11 cellular contexts compared by ENCODE assay signal in genomic region chr11:109971184-109971523, GRCh38.
DNase-seq lines count a peak whose midpoint lies in the region; ATAC-seq and TF ChIP-seq lines count a peak whose summit lies in the region.
"Had no signal": no experiment of that assay in that cellular context is flagged by ENCODE, and none has a peak within 500 bp of the region (broad histone marks: within the 10 kb centered on the region; RNA-seq: fewer than 3 reads in every experiment).

No MANE protein-coding gene starts in this region.

- ATAC-seq in GM21528 (IDR thresholded peaks at IDR 0.05; ENCODE audit: low FRiP score, unreplicated experiment), result peak; percentile 3
- peak; percentile 60 for ATAC-seq in RWPE2 (ENCODE audit: low read depth)
- no peak for ATAC-seq in GM19452 (IDR thresholded peaks at IDR 0.05; ENCODE audit: unreplicated experiment)
- no peak for ATAC-seq in omental fat pad (ENCODE audit: low FRiP score)
- ATAC-seq in activated T-cell treated with anti-CD3 and anti-CD28 coated beads, Interleukin-2, amount 50 U/mL, for 4 hours, result no peak
- ATAC-seq: body of pancreas had no signal

- TF ChIP-seq CTCF in RWPE2 (IDR thresholded peaks at IDR 0.05; ENCODE audit: poor library complexity, severe bottlenecking), result no peak
- no peak for TF ChIP-seq CTCF in omental fat pad (IDR thresholded peaks at IDR 0.05)

- no peak for DNase-seq in RWPE2 (ENCODE audit: low spot score)
- DNase-seq in glomerular visceral epithelial cell (ENCODE audit: extremely low spot score), result peak; percentile 2
- DNase-seq in omental fat pad (ENCODE audit: low spot score), result no peak
- DNase-seq in activated T-cell treated with anti-CD3 and anti-CD28 coated beads, Interleukin-2, amount 50 U/mL, for 4 hours, result no peak
- DNase-seq in NCI-H1694 (lab: John Stamatoyannopoulos, UW), result no peak
- DNase-seq: NCI-H2227 treated with DMSO at 0.1 percent for 48 hours, spleen had no signal

- H3K4me3 ChIP-seq in ACC112 (ENCODE audit: low read depth, low read length) (peak overlapping the region; percentile 13; the same call in 1 of the 2 replicates), RWPE2 (ENCODE audit: severe bottlenecking) (no peak overlapping the region)
- H3K4me3 ChIP-seq: body of pancreas, spleen had no signal

- no peaks in the 10 kb centered on the region for H3K79me2 ChIP-seq in ACC112 (ENCODE audit: control insufficient read depth, insufficient read depth, low read length, unreplicated experiment)

- no peaks in the 10 kb centered on the region for H3K36me3 ChIP-seq in ACC112 (ENCODE audit: insufficient read depth, low read length)
- H3K36me3 ChIP-seq in RWPE2 (ENCODE audit: low read depth), result no peaks in the 10 kb centered on the region
- H3K36me3 ChIP-seq: spleen had no signal

- H3K27me3 ChIP-seq in ACC112 (ENCODE audit: insufficient read depth, low read length) (no peaks in the 10 kb centered on the region), RWPE2 (ENCODE audit: insufficient read depth, poor library complexity, severe bottlenecking) (no peaks in the 10 kb centered on the region)
- H3K27me3 ChIP-seq: body of pancreas, spleen had no signal

- H2AFZ ChIP-seq in ACC112 (ENCODE audit: low read length, unreplicated experiment), result peak overlapping the region; percentile 79

- peak overlapping the region; percentile 33; the same call in 1 of the 2 replicates for H3K27ac ChIP-seq in ACC112 (ENCODE audit: low read depth, low read length)
- H3K27ac ChIP-seq in RWPE2 (ENCODE audit: poor library complexity, severe bottlenecking), result no peak overlapping the region
- H3K27ac ChIP-seq: body of pancreas had no signal

- H3K27me3 Mint-ChIP-seq in activated T-cell treated with anti-CD3 and anti-CD28 coated beads, Interleukin-2, amount 50 U/mL, for 4 hours (ENCODE audit: low read depth), result peaks cover 9% of the 10 kb centered on the region

- no peaks in the 10 kb centered on the region for H3K36me3 Mint-ChIP-seq in activated T-cell treated with anti-CD3 and anti-CD28 coated beads, Interleukin-2, amount 50 U/mL, for 4 hours (ENCODE audit: insufficient read depth)

- H3K9me3 Mint-ChIP-seq in activated T-cell treated with anti-CD3 and anti-CD28 coated beads, Interleukin-2, amount 50 U/mL, for 4 hours, result no peaks in the 10 kb centered on the region

- H3K4me1 ChIP-seq in ACC112 (ENCODE audit: control insufficient read depth, insufficient read depth, low read length, unreplicated experiment) (peaks cover 21% of the 10 kb centered on the region), RWPE2 (ENCODE audit: insufficient read depth, poor library complexity, severe bottlenecking) (peaks cover 7% of the 10 kb centered on the region)
- H3K4me1 ChIP-seq: body of pancreas had no signal

- no peaks in the 10 kb centered on the region for H3K9me3 ChIP-seq in RWPE2 (ENCODE audit: severe bottlenecking)
- H3K9me3 ChIP-seq: body of pancreas, spleen had no signal

- H3K4me1 Mint-ChIP-seq in activated T-cell treated with anti-CD3 and anti-CD28 coated beads, Interleukin-2, amount 50 U/mL, for 4 hours (ENCODE audit: low read depth), result peaks cover 5% of the 10 kb centered on the region

- no peak overlapping the region for H3K4me3 Mint-ChIP-seq in activated T-cell treated with anti-CD3 and anti-CD28 coated beads, Interleukin-2, amount 50 U/mL, for 4 hours

Comparison
In these comparisons a context has a peak if more than half of its experiments do, and no peak if none do; other contexts are left out.
1. ATAC-seq: peak in GM21528 (single experiment) and RWPE2 (single experiment); none in GM19452 (single experiment), omental fat pad (single experiment) and activated T-cell treated with anti-CD3 and anti-CD28 coated beads, Interleukin-2, amount 50 U/mL, for 4 hours (0 of 2).